In genomic region chr20:33686008-33686983, GRCh38 we compare ENCODE assay signal across 8 cellular contexts. TPM values are rescaled to one million over a fixed set of nuclear protein-coding genes. Genes with fewer than 3 reads are reported as not detected.
DNase-seq lines count a peak whose midpoint lies in the region; ATAC-seq and TF ChIP-seq lines count a peak whose summit lies in the region.

E2F1 (minus strand) TSS chr20:33686385; CDS start chr20:33686264, 121 bp downstream.

- peaks cover 0 to 18% (median 6%) of the 10 kb centered on the region in 3 experiments; a peak in 4 of 7 replicates for H3K36me3 Mint-ChIP-seq in H9 (ENCODE audit: insufficient read depth in 1 of 3, low read depth in 3 of 3)
- peaks cover 20% of the 10 kb centered on the region for H3K36me3 Mint-ChIP-seq in activated T-helper 17 cell treated with anti-CD3 and anti-CD28 coated beads, Interleukin-2, amount 50 U/mL, for 72 hours (ENCODE audit: low read depth)
- H3K36me3 Mint-ChIP-seq in natural killer cell treated with Interleukin-12 subunit alpha and Interleukin-12 subunit beta and Interleukin-15 and Interleukin-18, amount 100 ng/mL, for 72 hours, result no peaks in the 10 kb centered on the region

- peak within 1 kb of the TSS; percentile 86 to 92 for H3K4me3 Mint-ChIP-seq in H9
- peak within 1 kb of the TSS; percentile 85 for H3K4me3 Mint-ChIP-seq in activated T-helper 17 cell treated with anti-CD3 and anti-CD28 coated beads, Interleukin-2, amount 50 U/mL, for 72 hours
- H3K4me3 Mint-ChIP-seq in natural killer cell treated with Interleukin-12 subunit alpha and Interleukin-12 subunit beta and Interleukin-15 and Interleukin-18, amount 100 ng/mL, for 72 hours, result peak within 1 kb of the TSS; percentile 88

- no peak within 1 kb of the TSS for H2BK12ac ChIP-seq in H9 (ENCODE audit: insufficient read length, low read depth, low read length)

- no peak within 1 kb of the TSS for H2AFZ ChIP-seq in H9 (ENCODE audit: low read length)

- DNase-seq in G401 (ENCODE audit: low spot score), result peak; percentile 91
- DNase-seq in H9, result peak; percentile 97
- peak; percentile 96 for DNase-seq in M059J (ENCODE audit: low read depth)
- peak; percentile 100 for DNase-seq in RWPE2 (ENCODE audit: low spot score)
- peak; percentile 82 for DNase-seq in fibroblast of mammary gland (ENCODE audit: low read depth)
- peak; percentile 97 for DNase-seq in natural killer cell treated with Interleukin-12 subunit alpha and Interleukin-12 subunit beta and Interleukin-15 and Interleukin-18, amount 100 ng/mL, for 72 hours (ENCODE audit: low spot score)
- DNase-seq in stimulated activated naive CD4-positive, alpha-beta T cell treated with Interleukin-2 at 50 U/mL for 16 hours (lab: John Stamatoyannopoulos, UW), result peak; percentile 93

- peak within 1 kb of the TSS; percentile 51 for H3K14ac ChIP-seq in H9 (ENCODE audit: insufficient read depth, low read length)

- peaks cover 31 to 35% of the 10 kb centered on the region in 2 experiments for H3K4me1 Mint-ChIP-seq in H9
- H3K4me1 Mint-ChIP-seq in activated T-helper 17 cell treated with anti-CD3 and anti-CD28 coated beads, Interleukin-2, amount 50 U/mL, for 72 hours, result peaks cover 33% of the 10 kb centered on the region
- peaks cover 44 to 53% of the 10 kb centered on the region in 2 donors for H3K4me1 Mint-ChIP-seq in natural killer cell treated with Interleukin-12 subunit alpha and Interleukin-12 subunit beta and Interleukin-15 and Interleukin-18, amount 100 ng/mL, for 72 hours (ENCODE audit: low read depth in 2 of 2)

- H3K4me1 ChIP-seq in H9 (ENCODE audit: insufficient read depth, low read length) (no peaks in the 10 kb centered on the region), RWPE2 (ENCODE audit: insufficient read depth, poor library complexity, severe bottlenecking) (peaks cover 12% of the 10 kb centered on the region)

- H2AK5ac ChIP-seq in H9 (ENCODE audit: insufficient read length, low read length), result no peak within 1 kb of the TSS

- no peak within 1 kb of the TSS for H2BK20ac ChIP-seq in H9 (ENCODE audit: low read depth, low read length, poor library complexity, severe bottlenecking)

- no peaks in the 10 kb centered on the region for H4K20me1 ChIP-seq in H9 (ENCODE audit: control insufficient read depth, insufficient read depth, insufficient read length)

- no peaks in the 10 kb centered on the region for H3K79me1 ChIP-seq in H9 (ENCODE audit: insufficient read depth, low read depth, low read length, poor library complexity, severe bottlenecking)

- TF ChIP-seq CTCF in H9 (conservative IDR thresholded peaks at IDR 0.05) (peak; percentile 51; the same call in 2 of the 3 replicates), RWPE2 (IDR thresholded peaks at IDR 0.05; ENCODE audit: poor library complexity, severe bottlenecking) (peak; percentile 58), fibroblast of mammary gland (conservative IDR thresholded peaks at IDR 0.05; ENCODE audit: control insufficient read depth, insufficient read depth, low read depth, low read length) (no peak)

- no peak within 1 kb of the TSS for H2BK15ac ChIP-seq in H9 (ENCODE audit: low read depth, low read length)

- H3K9me3 ChIP-seq in H9 (ENCODE audit: control insufficient read depth, low read depth, low read length) (no peaks in the 10 kb centered on the region), RWPE2 (ENCODE audit: severe bottlenecking) (no peaks in the 10 kb centered on the region)

- H3K4ac ChIP-seq in H9 (ENCODE audit: low read depth, low read length), result no peak within 1 kb of the TSS

- no peak within 1 kb of the TSS for H4K5ac ChIP-seq in H9 (ENCODE audit: insufficient read length, low read depth, low read length)

- H3T11ph ChIP-seq in H9 (ENCODE audit: low read length), result no peak within 1 kb of the TSS

- peak within 1 kb of the TSS; percentile 67 for H3K4me2 ChIP-seq in H9 (ENCODE audit: insufficient read depth, insufficient read length, low read length)

- peaks cover 20% of the 10 kb centered on the region for H3K36me3 ChIP-seq in RWPE2 (ENCODE audit: low read depth)

- peak within 1 kb of the TSS; percentile 53 for H3K9ac ChIP-seq in H9 (ENCODE audit: extremely low read depth, insufficient read length, low read length)

- H3K23ac ChIP-seq in H9 (ENCODE audit: insufficient read length, low read depth, low read length), result no peak within 1 kb of the TSS

- H4K8ac ChIP-seq in H9 (replicated peaks; ENCODE audit: insufficient read length, low read depth, low read length), result no peak within 1 kb of the TSS

- H3K56ac ChIP-seq in H9 (ENCODE audit: insufficient read length, low read depth, low read length), result no peak within 1 kb of the TSS

- peaks cover 7% of the 10 kb centered on the region; the same call in 1 of the 2 replicates for H3K79me2 ChIP-seq in H9 (ENCODE audit: insufficient read depth, low read length)

- no CpG with 5 or more reads among the region's 115 CpGs for WGBS in H9 (ENCODE audit: extremely low coverage, insufficient read length, low lambda C conversion rate)

- H3K27ac Mint-ChIP-seq in H9, result peak within 1 kb of the TSS; percentile 76 to 95 (median 94); a peak in 6 of 7 replicates
- H3K27ac Mint-ChIP-seq in activated T-helper 17 cell treated with anti-CD3 and anti-CD28 coated beads, Interleukin-2, amount 50 U/mL, for 72 hours, result peak within 1 kb of the TSS; percentile 84
- H3K27ac Mint-ChIP-seq in natural killer cell treated with Interleukin-12 subunit alpha and Interleukin-12 subunit beta and Interleukin-15 and Interleukin-18, amount 100 ng/mL, for 72 hours, result peak within 1 kb of the TSS; percentile 78 to 84

- H3K27ac ChIP-seq in H9 (ENCODE audit: insufficient read length, low read depth, low read length) (no peak within 1 kb of the TSS), RWPE2 (ENCODE audit: poor library complexity, severe bottlenecking) (peak within 1 kb of the TSS; percentile 67)

- no peak within 1 kb of the TSS for H4K91ac ChIP-seq in H9 (ENCODE audit: insufficient read length, low read depth, low read length)

- H2BK120ac ChIP-seq in H9 (ENCODE audit: low read depth, low read length, poor library complexity, severe bottlenecking), result no peak within 1 kb of the TSS

- peaks cover 10% of the 10 kb centered on the region for H3K23me2 ChIP-seq in H9 (ENCODE audit: insufficient read length, low read depth, low read length, poor library complexity, severe bottlenecking)

- no peaks in the 10 kb centered on the region for H3K27me3 ChIP-seq in H9 (ENCODE audit: insufficient read depth, low read length)
- no peaks in the 10 kb centered on the region for H3K27me3 ChIP-seq in RWPE2 (ENCODE audit: insufficient read depth, poor library complexity, severe bottlenecking)

- H3K18ac ChIP-seq in H9 (ENCODE audit: insufficient read length, low read depth, low read length), result peak within 1 kb of the TSS; percentile 9

- H2BK5ac ChIP-seq in H9 (ENCODE audit: insufficient read length, low read length), result no peak within 1 kb of the TSS

- in situ Hi-C loops in G401 (cut with HindIII; ENCODE audit: low sequenced_read_pairs), result no loop called here

- no peaks in the 10 kb centered on the region for H3K9me3 Mint-ChIP-seq in H9
- H3K9me3 Mint-ChIP-seq in activated T-helper 17 cell treated with anti-CD3 and anti-CD28 coated beads, Interleukin-2, amount 50 U/mL, for 72 hours, result no peaks in the 10 kb centered on the region
- no peaks in the 10 kb centered on the region for H3K9me3 Mint-ChIP-seq in natural killer cell treated with Interleukin-12 subunit alpha and Interleukin-12 subunit beta and Interleukin-15 and Interleukin-18, amount 100 ng/mL, for 72 hours

- H3K4me3 ChIP-seq in RWPE2 (ENCODE audit: severe bottlenecking), result peak within 1 kb of the TSS; percentile 93
- peak within 1 kb of the TSS; percentile 59 for H3K4me3 ChIP-seq in fibroblast of mammary gland (ENCODE audit: control insufficient read depth, low read depth, low read length)

- peak; percentile 94 for ATAC-seq in RWPE2 (ENCODE audit: low read depth)
- ATAC-seq in activated T-helper 17 cell treated with anti-CD3 and anti-CD28 coated beads, Interleukin-2, amount 50 U/mL, for 72 hours (replicated peaks), result peak; percentile 91
- peak; percentile 94 to 98 for ATAC-seq in natural killer cell treated with Interleukin-12 subunit alpha and Interleukin-12 subunit beta and Interleukin-15 and Interleukin-18, amount 100 ng/mL, for 72 hours

- H3K27me3 Mint-ChIP-seq in H9 (ENCODE audit: low read depth), result peaks cover 48% of the 10 kb centered on the region
- H3K27me3 Mint-ChIP-seq in activated T-helper 17 cell treated with anti-CD3 and anti-CD28 coated beads, Interleukin-2, amount 50 U/mL, for 72 hours, result no peaks in the 10 kb centered on the region
- H3K27me3 Mint-ChIP-seq in natural killer cell treated with Interleukin-12 subunit alpha and Interleukin-12 subunit beta and Interleukin-15 and Interleukin-18, amount 100 ng/mL, for 72 hours, result no peaks in the 10 kb centered on the region

RNA-seq across cellular contexts. Expression of gene E2F1, which starts in this region (rescaled TPM):
- total RNA-seq in G401 (2014; rRNA removed; shearing (Covaris generic)), result 44.1 and 44.2 TPM in 2 replicates
- 57.9 and 58.7 TPM in 2 replicates for total RNA-seq in H9 (2021)
- 46.3 and 67.8 TPM in 2 replicates for total RNA-seq in M059J (2014; rRNA removed; shearing (Covaris generic))
- total RNA-seq in activated T-helper 17 cell treated with anti-CD3 and anti-CD28 coated beads, Interleukin-2, amount 50 U/mL, for 72 hours, result 10 to 100 TPM; 40.2 to 65.4 TPM
- total RNA-seq in natural killer cell treated with Interleukin-12 subunit alpha and Interleukin-12 subunit beta and Interleukin-15 and Interleukin-18, amount 100 ng/mL, for 72 hours, result 100 to 1,000 TPM in 1 of 2 donors, 10 to 100 TPM in 1; 45.4 to 123 TPM
